Comparison of ENCODE assay signal across 8 cellular contexts in the genomic region with DNA sequence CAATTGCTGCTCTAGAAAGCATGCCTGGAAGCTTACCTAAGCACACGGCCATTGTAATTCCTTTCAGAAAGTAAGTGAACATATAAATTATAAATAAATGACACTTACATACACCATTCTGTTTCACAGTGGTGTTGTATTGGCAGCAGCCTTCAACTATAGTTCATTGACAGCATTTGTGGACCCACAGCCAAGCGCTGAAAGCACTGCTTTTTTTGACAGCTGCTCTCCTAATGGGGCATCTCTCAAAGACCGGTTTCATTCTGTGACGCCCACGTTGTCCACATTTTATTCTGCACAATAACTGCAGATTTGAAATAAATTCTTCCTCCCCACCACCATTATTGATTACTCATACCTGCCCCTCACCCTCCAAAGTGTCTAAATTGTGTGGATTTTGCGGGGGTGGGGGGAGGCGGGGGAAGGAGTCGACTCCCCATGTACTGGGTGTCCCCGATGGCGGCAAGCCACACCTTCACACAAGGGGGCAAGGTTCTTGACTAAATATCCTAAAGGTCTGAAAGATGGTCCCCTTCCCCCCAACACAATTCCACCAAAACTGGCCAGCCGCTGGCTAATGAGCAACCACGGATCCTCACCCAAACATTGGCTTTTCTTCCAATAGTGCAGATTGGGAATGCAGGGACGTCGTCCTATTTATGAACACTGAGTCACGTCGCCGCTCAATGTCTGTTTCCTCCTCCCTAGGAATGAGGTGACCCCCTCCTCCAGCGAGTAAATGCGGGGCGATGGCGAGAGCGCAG. TPM values are rescaled to one million over a fixed set of nuclear protein-coding genes. Genes with fewer than 3 reads are reported as not detected.
DNase-seq lines count a peak whose midpoint lies in the region; ATAC-seq lines count a peak whose summit lies in the region.

No MANE protein-coding gene starts in this region.

- ATAC-seq in stimulated activated memory B cell treated with anti-CD40 and anti-IgM and Interleukin-4, amounts not matched to agents 10 μg/mL and 1 μg/mL and 100 μg/mL, for 72 hours, result no peak
- no peak for ATAC-seq in GM18909 (IDR thresholded peaks at IDR 0.05; ENCODE audit: poor library complexity, unreplicated experiment)

- no peaks in the 10 kb centered on the region for H3K27me3 Mint-ChIP-seq in activated naive CD8-positive, alpha-beta T cell
- no peaks in the 10 kb centered on the region for H3K27me3 Mint-ChIP-seq in stimulated activated memory B cell treated with anti-CD40 and anti-IgM and Interleukin-4, amounts not matched to agents 10 μg/mL and 1 μg/mL and 100 μg/mL, for 72 hours

- H3K36me3 Mint-ChIP-seq in activated naive CD8-positive, alpha-beta T cell, result no peaks in the 10 kb centered on the region
- H3K36me3 Mint-ChIP-seq in stimulated activated memory B cell treated with anti-CD40 and anti-IgM and Interleukin-4, amounts not matched to agents 10 μg/mL and 1 μg/mL and 100 μg/mL, for 72 hours, result no peaks in the 10 kb centered on the region

- peak overlapping the region; percentile 28 for H3K27ac Mint-ChIP-seq in activated naive CD8-positive, alpha-beta T cell
- H3K27ac Mint-ChIP-seq in stimulated activated memory B cell treated with anti-CD40 and anti-IgM and Interleukin-4, amounts not matched to agents 10 μg/mL and 1 μg/mL and 100 μg/mL, for 72 hours, result no peak overlapping the region

- peak overlapping the region; percentile 91 for H3K4me3 Mint-ChIP-seq in activated naive CD8-positive, alpha-beta T cell
- H3K4me3 Mint-ChIP-seq in stimulated activated memory B cell treated with anti-CD40 and anti-IgM and Interleukin-4, amounts not matched to agents 10 μg/mL and 1 μg/mL and 100 μg/mL, for 72 hours, result peak overlapping the region; percentile 59

- peak; percentile 36 for DNase-seq in AG08395 (ENCODE audit: low spot score)
- peak; percentile 1 for DNase-seq in HCEC 1CT
- DNase-seq in islet precursor cell, result peak; percentile 31
- DNase-seq in NCI-H524 treated with DMSO at 0.1 percent for 48 hours (lab: John Stamatoyannopoulos, UW), result no peak
- DNase-seq in A172 (ENCODE audit: low spot score), result no peak

- H3K4me1 Mint-ChIP-seq in activated naive CD8-positive, alpha-beta T cell (ENCODE audit: low read depth), result peaks cover 30% of the 10 kb centered on the region
- H3K4me1 Mint-ChIP-seq in stimulated activated memory B cell treated with anti-CD40 and anti-IgM and Interleukin-4, amounts not matched to agents 10 μg/mL and 1 μg/mL and 100 μg/mL, for 72 hours, result peaks cover 28% of the 10 kb centered on the region

- H3K9me3 Mint-ChIP-seq in activated naive CD8-positive, alpha-beta T cell (ENCODE audit: low read depth), result no peaks in the 10 kb centered on the region
- no peaks in the 10 kb centered on the region for H3K9me3 Mint-ChIP-seq in stimulated activated memory B cell treated with anti-CD40 and anti-IgM and Interleukin-4, amounts not matched to agents 10 μg/mL and 1 μg/mL and 100 μg/mL, for 72 hours

RNA-seq across cellular contexts. Expression of a gene that starts 1.1 kb away (rescaled TPM):
- total RNA-seq in A172 (2014; rRNA removed; shearing (Covaris generic)), result 56.2 and 61.5 TPM in 2 replicates

RNA-seq across cellular contexts. Expression of a gene that starts 54.9 kb away (rescaled TPM):
- total RNA-seq in A172 (2014; rRNA removed; shearing (Covaris generic)), result not detected in 2 replicates

Comparison
In these comparisons a context has a peak if more than half of its experiments do, and no peak if none do; other contexts are left out.
1. DNase-seq: peak in AG08395 (single experiment), HCEC 1CT (single experiment) and islet precursor cell (single experiment); none in NCI-H524 treated with DMSO at 0.1 percent for 48 hours (single experiment) and A172 (single experiment).